In the genomic region with DNA sequence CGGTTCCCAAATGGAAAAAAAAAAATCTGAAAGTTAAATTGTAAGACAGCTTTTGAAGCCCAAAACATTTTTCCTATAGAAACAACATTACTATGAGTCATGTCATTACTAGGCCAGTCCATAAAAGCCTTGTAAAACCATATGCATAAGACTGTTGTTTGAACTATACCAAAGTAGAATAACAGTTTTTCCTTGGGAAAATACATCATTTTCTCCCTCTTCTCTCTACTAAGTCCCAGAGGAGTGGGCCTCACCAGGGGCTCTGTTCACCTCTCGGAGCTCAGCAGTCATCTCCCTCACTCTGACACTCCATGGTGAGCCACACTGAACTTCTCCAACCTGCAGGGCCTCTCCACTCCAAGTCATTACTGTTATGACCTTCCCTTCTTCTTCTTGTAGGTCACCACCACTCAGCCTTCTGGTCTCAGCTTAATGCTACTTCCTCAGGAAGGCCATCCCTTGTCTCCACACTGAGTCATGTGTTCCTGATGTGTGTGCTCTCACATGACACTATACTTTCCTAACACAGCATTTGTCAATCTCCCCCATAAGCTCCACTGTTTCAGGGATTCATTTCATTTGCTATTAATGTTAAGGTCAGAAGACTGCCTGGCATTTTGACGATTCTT, we compare ENCODE assay signal across 10 cellular contexts. TPM values are rescaled to one million over a fixed set of nuclear protein-coding genes. Genes with fewer than 3 reads are reported as not detected.
DNase-seq lines count a peak whose midpoint lies in the region; ATAC-seq and TF ChIP-seq lines count a peak whose summit lies in the region.
"Had no signal": no experiment of that assay in that cellular context is flagged by ENCODE, and none has a peak within 500 bp of the region (broad histone marks: within the 10 kb centered on the region; RNA-seq: fewer than 3 reads in every experiment).

No MANE protein-coding gene starts in this region.

- peaks cover 44% of the 10 kb centered on the region for H3K4me1 Mint-ChIP-seq in activated CD8-positive, alpha-beta memory T cell treated with anti-CD3 and anti-CD28 coated beads, Interleukin-2, amount 10 ng/mL, durations not matched to agents 7 days and 5 days

- peak overlapping the region; percentile 28 for H3K4me3 ChIP-seq in left ventricle myocardium inferior
- peak overlapping the region in 4 of 5 donors; percentile 8 to 52 (median 35) for H3K4me3 ChIP-seq in subcutaneous abdominal adipose tissue (ENCODE audit: low read depth in 1 of 5, low read length in 5 of 5)
- H3K4me3 ChIP-seq: BLaER1 had no signal

- H3K9ac ChIP-seq in subcutaneous abdominal adipose tissue (ENCODE audit: low read length in 5 of 5) = peak overlapping the region in 4 of 5 donors; percentile 7 to 60 (median 14)
- H3K9ac ChIP-seq: BLaER1 had no signal

- H3K4me1 ChIP-seq in left ventricle myocardium inferior (peaks cover 38% of the 10 kb centered on the region), subcutaneous abdominal adipose tissue (ENCODE audit: control insufficient read depth in 5 of 5, insufficient read depth in 5 of 5, low read length in 5 of 5) (peaks cover 0 to 16% (median 10%) of the 10 kb centered on the region in 5 donors)

- CTCF ChIA-PET in activated CD8-positive, alpha-beta memory T cell treated with anti-CD3 and anti-CD28 coated beads, Interleukin-2, amount 10 ng/mL, durations not matched to agents 7 days and 5 days (lab: Charles Lee) = interaction anchor here (1.2 to 2.7 kb wide), 4 partner anchors 8 to 215 kb away, joined by 3 to 16 read pairs (median 6); a partner anchor contains a TSS

- peaks cover 36% of the 10 kb centered on the region for H3K36me3 Mint-ChIP-seq in activated CD8-positive, alpha-beta memory T cell treated with anti-CD3 and anti-CD28 coated beads, Interleukin-2, amount 10 ng/mL, durations not matched to agents 7 days and 5 days

- peaks cover 8% of the 10 kb centered on the region for H3K9me3 Mint-ChIP-seq in activated CD8-positive, alpha-beta memory T cell treated with anti-CD3 and anti-CD28 coated beads, Interleukin-2, amount 10 ng/mL, durations not matched to agents 7 days and 5 days (ENCODE audit: low read depth)

- no peak for DNase-seq in activated CD8-positive, alpha-beta memory T cell treated with anti-CD3 and anti-CD28 coated beads, Interleukin-2, amount 10 ng/mL, durations not matched to agents 7 days and 5 days
- no peak for DNase-seq in activated CD8-positive, alpha-beta memory T cell treated with anti-CD3 and anti-CD28 coated beads, Interleukin-2, amount 50 U/mL, for 4 hours
- DNase-seq in activated CD4-positive, alpha-beta T cell treated with anti-CD3 and anti-CD28 coated beads, Interleukin-2, amount 50 U/mL, for 48 hours = peak; percentile 5 to 18
- DNase-seq in left ventricle myocardium inferior (no peak), GM13976 (ENCODE audit: low spot score) (no peak), hippocampal formation (lab: John Stamatoyannopoulos, UW) (no peak)
- DNase-seq: activated B cell treated with CpG ODN at 0.5 μM for 24 hours had no signal

- no peaks in the 10 kb centered on the region for H3K27me3 Mint-ChIP-seq in activated CD8-positive, alpha-beta memory T cell treated with anti-CD3 and anti-CD28 coated beads, Interleukin-2, amount 10 ng/mL, durations not matched to agents 7 days and 5 days
- H3K27me3 Mint-ChIP-seq: activated B cell treated with CpG ODN at 0.5 μM for 24 hours had no signal

- H3K36me3 ChIP-seq in left ventricle myocardium inferior (no peaks in the 10 kb centered on the region), subcutaneous abdominal adipose tissue (ENCODE audit: control insufficient read depth in 5 of 5, insufficient read depth in 5 of 5, low read length in 5 of 5) (no peaks in the 10 kb centered on the region)
- H3K36me3 ChIP-seq: BLaER1 had no signal

- intact Hi-C loops in left ventricle myocardium inferior (cut with micrococcal nuclease) = no loop called here

- H3K4me3 Mint-ChIP-seq in activated CD8-positive, alpha-beta memory T cell treated with anti-CD3 and anti-CD28 coated beads, Interleukin-2, amount 10 ng/mL, durations not matched to agents 7 days and 5 days = peak overlapping the region; percentile 62
- H3K4me3 Mint-ChIP-seq: activated B cell treated with CpG ODN at 0.5 μM for 24 hours had no signal

- H3K27me3 ChIP-seq in left ventricle myocardium inferior (ENCODE audit: low read depth) (no peaks in the 10 kb centered on the region), subcutaneous abdominal adipose tissue (ENCODE audit: control insufficient read depth in 5 of 5, insufficient read depth in 4 of 5, low read length in 5 of 5) (no peaks in the 10 kb centered on the region)
- H3K27me3 ChIP-seq: BLaER1 had no signal

- H3K27ac ChIP-seq in left ventricle myocardium inferior (replicated peaks) (peak overlapping the region; percentile 59), subcutaneous abdominal adipose tissue (ENCODE audit: low read depth, low read length) (peak overlapping the region; percentile 74)
- H3K27ac ChIP-seq: BLaER1 had no signal

- peak overlapping the region; percentile 91 for H3K27ac Mint-ChIP-seq in activated CD8-positive, alpha-beta memory T cell treated with anti-CD3 and anti-CD28 coated beads, Interleukin-2, amount 10 ng/mL, durations not matched to agents 7 days and 5 days
- H3K27ac Mint-ChIP-seq: activated B cell treated with CpG ODN at 0.5 μM for 24 hours had no signal

- H3K9me3 ChIP-seq in left ventricle myocardium inferior (replicated peaks) = peaks cover 12% of the 10 kb centered on the region
- H3K9me3 ChIP-seq in subcutaneous abdominal adipose tissue (ENCODE audit: control insufficient read depth in 5 of 5, low read length in 5 of 5) = peaks cover 0 to 2% (median 0%) of the 10 kb centered on the region in 5 donors

- in situ Hi-C loops in GM13976 (cut with MboI; ENCODE audit: low sequenced_read_pairs, unreplicated experiment) = no loop called here

- no peak for TF ChIP-seq CTCF in left ventricle myocardium inferior (IDR thresholded peaks at IDR 0.05; ENCODE audit: borderline replicate concordance)
- TF ChIP-seq CTCF in GM13976 (IDR thresholded peaks at IDR 0.05; ENCODE audit: borderline replicate concordance, control extremely low read depth, extremely low read depth, insufficient read depth, missing control alignments) = no peak

- ATAC-seq in activated CD8-positive, alpha-beta memory T cell treated with anti-CD3 and anti-CD28 coated beads, Interleukin-2, amount 10 ng/mL, durations not matched to agents 7 days and 5 days = peak; percentile 43
- no peak for ATAC-seq in GM21737 (IDR thresholded peaks at IDR 0.05; ENCODE audit: unreplicated experiment)

RNA-seq across cellular contexts. Expression of a gene that starts 32.5 kb away (rescaled TPM):
- total RNA-seq in activated CD8-positive, alpha-beta memory T cell treated with anti-CD3 and anti-CD28 coated beads, Interleukin-2, amount 10 ng/mL, durations not matched to agents 7 days and 5 days = 1 to 10 TPM; 3.8 to 4.4 TPM
- total RNA-seq in left ventricle myocardium inferior = 13.2 TPM

Comparison
In these comparisons a context has a peak if more than half of its experiments do, and no peak if none do; other contexts are left out.
1. DNase-seq: peak in activated CD4-positive, alpha-beta T cell treated with anti-CD3 and anti-CD28 coated beads, Interleukin-2, amount 50 U/mL, for 48 hours (2 of 2); none in activated CD8-positive, alpha-beta memory T cell treated with anti-CD3 and anti-CD28 coated beads, Interleukin-2, amount 10 ng/mL, durations not matched to agents 7 days and 5 days (single experiment), activated CD8-positive, alpha-beta memory T cell treated with anti-CD3 and anti-CD28 coated beads, Interleukin-2, amount 50 U/mL, for 4 hours (single experiment), left ventricle myocardium inferior (single experiment), GM13976 (single experiment) and hippocampal formation (0 of 2).